10 cellular contexts compared by ENCODE assay signal in the genomic region with DNA sequence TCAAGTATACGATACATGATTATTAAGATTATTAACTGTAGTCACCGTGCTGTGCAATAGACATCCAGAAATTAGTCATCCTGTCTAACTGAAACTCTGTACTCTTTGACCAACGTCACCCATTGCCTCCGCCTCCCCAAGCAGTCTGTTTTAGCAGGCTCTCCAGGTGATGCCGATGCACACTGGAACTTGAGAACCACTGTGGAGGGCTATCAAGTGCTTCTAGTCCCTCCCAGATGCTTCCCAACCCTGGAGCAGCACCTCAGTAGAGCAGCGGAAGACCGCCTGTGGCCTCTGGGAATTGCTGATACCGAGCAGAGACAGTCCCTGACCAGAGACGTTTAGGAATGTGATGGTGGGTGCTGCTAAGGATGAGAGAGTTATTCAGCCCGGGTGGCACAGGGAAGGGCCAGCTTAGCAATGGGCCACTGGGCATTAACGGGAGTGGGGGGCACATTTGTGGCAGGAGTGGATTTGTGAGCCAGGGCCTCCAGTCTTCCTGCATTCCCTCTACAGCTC. TPM values are rescaled to one million over a fixed set of nuclear protein-coding genes. Genes with fewer than 3 reads are reported as not detected.
DNase-seq lines count a peak whose midpoint lies in the region; ATAC-seq, FAIRE-seq and TF ChIP-seq lines count a peak whose summit lies in the region.
"Had no signal": no experiment of that assay in that cellular context is flagged by ENCODE, and none has a peak within 500 bp of the region (broad histone marks: within the 10 kb centered on the region; RNA-seq: fewer than 3 reads in every experiment).

No MANE protein-coding gene starts in this region.

- peak; percentile 11 for DNase-seq in GM18507 (ENCODE audit: extremely low spot score, insufficient read length, low read depth)
- no peak for DNase-seq in epithelial cell of prostate (ENCODE audit: low read depth, low spot score)
- DNase-seq in activated naive CD4-positive, alpha-beta T cell treated with anti-CD3 and anti-CD28 coated beads for 36 hours, result no peak
- no peak for DNase-seq in esophagus squamous epithelium (lab: John Stamatoyannopoulos, UW)
- no peak for DNase-seq in GOT3 (lab: John Stamatoyannopoulos, UW)

- peaks cover 0 to 15% (median 0%) of the 10 kb centered on the region in 3 donors for H3K4me1 ChIP-seq in esophagus squamous epithelium

- H3K4me1 Mint-ChIP-seq in activated naive CD4-positive, alpha-beta T cell treated with anti-CD3 and anti-CD28 coated beads for 36 hours (ENCODE audit: low read depth), result no peaks in the 10 kb centered on the region
- H3K4me1 Mint-ChIP-seq: central memory CD8-positive, alpha-beta T cell had no signal

- no peak for TF ChIP-seq POLR2A in esophagus squamous epithelium (IDR thresholded peaks at IDR 0.05)

- no peaks in the 10 kb centered on the region for H3K9me3 ChIP-seq in esophagus squamous epithelium

- TF ChIP-seq CTCF in esophagus squamous epithelium (IDR thresholded peaks at IDR 0.05), result no peak

- ATAC-seq in GM21447 (IDR thresholded peaks at IDR 0.05; ENCODE audit: unreplicated experiment), result peak; percentile 52
- peak; percentile 92 for ATAC-seq in HG03175 (IDR thresholded peaks at IDR 0.05; ENCODE audit: unreplicated experiment)
- ATAC-seq in SK-N-SH treated with all-trans-retinoic acid at 6 μM for 48 hours, result no peak

- intact Hi-C loops in activated naive CD4-positive, alpha-beta T cell treated with anti-CD3 and anti-CD28 coated beads for 36 hours (cut with micrococcal nuclease), result no loop called here
- intact Hi-C loops in esophagus squamous epithelium (cut with DNase I), result no loop called here

- peaks cover 4% of the 10 kb centered on the region for H3K27me3 Mint-ChIP-seq in activated naive CD4-positive, alpha-beta T cell treated with anti-CD3 and anti-CD28 coated beads for 36 hours (ENCODE audit: low read depth)
- H3K27me3 Mint-ChIP-seq: central memory CD8-positive, alpha-beta T cell had no signal

- H3K27me3 ChIP-seq in esophagus squamous epithelium, result no peaks in the 10 kb centered on the region

- H3K4me3 ChIP-seq in esophagus squamous epithelium, result no peak overlapping the region

- no peak overlapping the region for H3K27ac Mint-ChIP-seq in activated naive CD4-positive, alpha-beta T cell treated with anti-CD3 and anti-CD28 coated beads for 36 hours

- FAIRE-seq in GM18507 (lab: Jason Lieb, UNC), result peak; percentile 78

- no peaks in the 10 kb centered on the region for H3K36me3 ChIP-seq in esophagus squamous epithelium

- H3K36me3 Mint-ChIP-seq in activated naive CD4-positive, alpha-beta T cell treated with anti-CD3 and anti-CD28 coated beads for 36 hours (ENCODE audit: low read depth), result no peaks in the 10 kb centered on the region

- no peak overlapping the region for H3K4me3 Mint-ChIP-seq in activated naive CD4-positive, alpha-beta T cell treated with anti-CD3 and anti-CD28 coated beads for 36 hours
- H3K4me3 Mint-ChIP-seq: central memory CD8-positive, alpha-beta T cell had no signal

- CTCF ChIA-PET in activated naive CD4-positive, alpha-beta T cell treated with anti-CD3 and anti-CD28 coated beads for 36 hours (lab: Charles Lee), result interaction anchor here (0.6 kb wide), 1 partner anchor 26 kb away, joined by 4 read pairs; no protein-coding TSS in a partner anchor

- H3K9me3 Mint-ChIP-seq in activated naive CD4-positive, alpha-beta T cell treated with anti-CD3 and anti-CD28 coated beads for 36 hours, result no peaks in the 10 kb centered on the region
- H3K9me3 Mint-ChIP-seq: central memory CD8-positive, alpha-beta T cell had no signal

- WGBS in esophagus squamous epithelium, 2 donors, result 66 to 75% methylated on average over 5 to 10 of the region's 11 CpGs

- peak overlapping the region; percentile 44 for H3K27ac ChIP-seq in epithelial cell of prostate
- no peak overlapping the region for H3K27ac ChIP-seq in esophagus squamous epithelium
- H3K27ac ChIP-seq: C4-2B had no signal

TF ChIP-seq in SK-N-SH treated with all-trans-retinoic acid at 6 μM for 48 hours, 23 proteins besides CTCF, POLR2A, EP300 and RAD21:
- no peak for TF ChIP-seq OSR1 (CRISPR knock-in tag; IDR thresholded peaks at IDR 0.05)
- TF ChIP-seq RARB (CRISPR knock-in tag; IDR thresholded peaks at IDR 0.05), result no peak
- no peak for TF ChIP-seq ZNF565 (CRISPR knock-in tag; conservative IDR thresholded peaks at IDR 0.05; ENCODE audit: low read depth)
- no peak for TF ChIP-seq PPARA (CRISPR knock-in tag; IDR thresholded peaks at IDR 0.05; ENCODE audit: borderline replicate concordance)
- no peak for TF ChIP-seq BACH2 (CRISPR knock-in tag; IDR thresholded peaks at IDR 0.05; ENCODE audit: borderline replicate concordance)
- TF ChIP-seq ISL1 (CRISPR knock-in tag; IDR thresholded peaks at IDR 0.05), result no peak

RNA-seq across cellular contexts. Expression of a gene that starts 50.7 kb away (rescaled TPM):
- total RNA-seq in activated naive CD4-positive, alpha-beta T cell treated with anti-CD3 and anti-CD28 coated beads for 36 hours, result under 1 TPM; 0.22 to 0.45 TPM
- total RNA-seq in esophagus squamous epithelium, result 10 to 100 TPM in 1 of 4 donors, 1 to 10 TPM in 1, under 1 TPM in 2; 0.12 to 13.9 (median 2.1) TPM
